In the genomic region with DNA sequence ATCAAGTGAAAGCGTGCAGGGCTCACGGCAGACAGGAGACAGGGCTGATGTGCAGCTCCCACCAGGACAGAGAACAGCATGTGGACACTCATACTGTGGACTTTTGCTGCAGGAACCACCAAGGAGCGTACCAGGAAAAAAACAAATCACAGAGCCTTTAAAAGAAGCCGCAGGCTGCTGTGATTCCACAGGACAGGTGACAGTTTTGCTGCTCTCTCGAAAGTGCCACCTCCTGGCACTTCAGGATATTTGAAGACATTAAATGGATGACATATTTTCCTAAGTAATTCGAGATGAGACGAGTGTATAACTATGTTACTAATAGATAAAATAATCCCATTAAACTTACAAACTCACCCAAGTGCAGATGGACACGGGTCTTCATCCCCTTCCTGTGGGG, we compare ENCODE assay signal across 21 cellular contexts. TPM values are rescaled to one million over a fixed set of nuclear protein-coding genes. Genes with fewer than 3 reads are reported as not detected.
DNase-seq lines count a peak whose midpoint lies in the region; FAIRE-seq and TF ChIP-seq lines count a peak whose summit lies in the region.
"Had no signal": no experiment of that assay in that cellular context is flagged by ENCODE, and none has a peak within 500 bp of the region (broad histone marks: within the 10 kb centered on the region; RNA-seq: fewer than 3 reads in every experiment).

No MANE protein-coding gene starts in this region.

- DNase-seq in D721Med (ENCODE audit: insufficient read length, low spot score) (no peak), GM03348 (ENCODE audit: low spot score) (peak; percentile 0), NCI-H524 (lab: John Stamatoyannopoulos, UW) (peak; percentile 12 to 60), esophagus muscularis mucosa (ENCODE audit: extremely low spot score) (peak; percentile 62), NCI-H1048 (lab: John Stamatoyannopoulos, UW) (no peak), AG08396 (ENCODE audit: low spot score) (no peak), anterior cingulate cortex (lab: John Stamatoyannopoulos, UW) (no peak)
- DNase-seq: Calu3; CD8-positive, alpha-beta T cell; DMS79; GM23248; NCI-H1417 treated with DMSO at 0.1 percent for 48 hours; NCI-H187 treated with DMSO at 0.1 percent for 48 hours; NCI-H446 treated with DMSO at 0.1 percent for 48 hours; NCI-H748 treated with DMSO at 0.1 percent for 48 hours; OCI-M1; RPMI8226 had no signal

- H3K27ac ChIP-seq in esophagus muscularis mucosa (replicated peaks in 1 of 4), result no peak overlapping the region
- H3K27ac ChIP-seq: BLaER1 treated with 17β-estradiol and CSF1 and Interleukin-3, amounts not matched to agents 10 nM and 100 nM; GM23248 had no signal

- H3K27me3 ChIP-seq in esophagus muscularis mucosa, result no peaks in the 10 kb centered on the region
- H3K27me3 ChIP-seq: BLaER1 treated with 17β-estradiol and CSF1 and Interleukin-3, amounts not matched to agents 10 nM and 100 nM had no signal

- no peaks in the 10 kb centered on the region for H3K4me1 ChIP-seq in esophagus muscularis mucosa
- H3K4me1 ChIP-seq: BLaER1 treated with 17β-estradiol and CSF1 and Interleukin-3, amounts not matched to agents 10 nM and 100 nM; HAP-1 had no signal

- peaks cover 0 to 21% (median 9%) of the 10 kb centered on the region in 4 donors for H3K36me3 ChIP-seq in esophagus muscularis mucosa
- H3K36me3 ChIP-seq: HAP-1 had no signal

- no peak overlapping the region for H3K4me3 ChIP-seq in esophagus muscularis mucosa
- H3K4me3 ChIP-seq: BLaER1 treated with 17β-estradiol and CSF1 and Interleukin-3, amounts not matched to agents 10 nM and 100 nM; GM23248; HAP-1 had no signal

- TF ChIP-seq EP300 in esophagus muscularis mucosa (IDR thresholded peaks at IDR 0.05), result no peak

- no peak for TF ChIP-seq POLR2A in esophagus muscularis mucosa (IDR thresholded peaks at IDR 0.05; ENCODE audit: low read depth)

- TF ChIP-seq CTCF in D721Med (IDR thresholded peaks at IDR 0.05; ENCODE audit: insufficient read depth, missing control alignments), result peak; percentile 12
- TF ChIP-seq CTCF in esophagus muscularis mucosa (IDR thresholded peaks at IDR 0.05), result no peak

- H3K9me3 ChIP-seq in esophagus muscularis mucosa, result no peaks in the 10 kb centered on the region
- H3K9me3 ChIP-seq: HAP-1 had no signal

- FAIRE-seq in D721Med (lab: Jason Lieb, UNC), result no peak

- 85% methylated on average over 8 of the region's 8 CpGs for WGBS in esophagus muscularis mucosa

- intact Hi-C loops in esophagus muscularis mucosa (cut with DNase I), result no loop called here

RNA-seq across cellular contexts. Expression of gene ZDHHC11, which starts 29.3 kb away (rescaled TPM):
- 10 to 100 TPM in 2 of 4 donors, 1 to 10 TPM in 2; 4.3 to 13.5 (median 10.9) TPM for total RNA-seq in esophagus muscularis mucosa

RNA-seq across cellular contexts. Expression of gene ZDHHC11B, which starts 37.0 kb away (rescaled TPM):
- 10 to 100 TPM in 1 of 4 donors, 1 to 10 TPM in 3; 2.2 to 11.7 (median 6.2) TPM for total RNA-seq in esophagus muscularis mucosa
- total RNA-seq: GM23248; LHCN-M2; T-helper 1 cell treated with Interleukin-12 subunit alpha and Interleukin-12 subunit beta and Interleukin-4 antibody, amounts not matched to agents 30 ng/mL and 1 ng/mL, for 36 hours had no signal

Comparison
In these comparisons a context has a peak if more than half of its experiments do, and no peak if none do; other contexts are left out.
1. DNase-seq: peak in GM03348 (single experiment), NCI-H524 (2 of 2) and esophagus muscularis mucosa (single experiment); none in D721Med (single experiment), NCI-H1048 (single experiment), AG08396 (single experiment) and anterior cingulate cortex (0 of 58).